1 cellular context compared by ENCODE assay signal in genomic region chr4:10179957-10180602, GRCh38.
TF ChIP-seq lines count a peak whose summit lies in the region.

No MANE protein-coding gene starts in this region.

TF ChIP-seq in K562, 482 proteins besides CTCF, POLR2A, EP300 and RAD21 (continued from another document and continues in another):
- peak; percentile 88 for TF ChIP-seq ZNF592 (IDR thresholded peaks at IDR 0.05)
- TF ChIP-seq TSHZ1 (CRISPR knock-in tag; IDR thresholded peaks at IDR 0.05): peak; percentile 47; the same call in 1 of the 2 replicates
- 0 out of 2 replicates have a peak, but pooled peaks have one; percentile 75 for TF ChIP-seq NR4A1 (CRISPR knock-in tag; IDR thresholded peaks at IDR 0.05)
- TF ChIP-seq NR4A1 (tag; IDR thresholded peaks at IDR 0.05): peak; percentile 91
- TF ChIP-seq RUNX1 (IDR thresholded peaks at IDR 0.05; ENCODE audit: low read depth): no peak
- no peak for TF ChIP-seq E2F8 (IDR thresholded peaks at IDR 0.05; ENCODE audit: low read depth, partially characterized antibody)
- no peak for TF ChIP-seq ZNF274 (IDR thresholded peaks at IDR 0.05; ENCODE audit: borderline replicate concordance, low read depth, low read length)
- TF ChIP-seq BHLHE40 (IDR thresholded peaks at IDR 0.05; ENCODE audit: low read length): no peak
- no peak for TF ChIP-seq SP2 (IDR thresholded peaks at IDR 0.05; ENCODE audit: extremely low read depth, low read depth, low read length, poor library complexity, severe bottlenecking)
- TF ChIP-seq ID3 (CRISPR knock-in tag; IDR thresholded peaks at IDR 0.05): no peak
- TF ChIP-seq ID3 (tag; IDR thresholded peaks at IDR 0.05): peak; percentile 61
- TF ChIP-seq SMAD3 (CRISPR knock-in tag; conservative IDR thresholded peaks at IDR 0.05): 0 out of 2 replicates have a peak, but pooled peaks have one; percentile 26
- TF ChIP-seq TBL1XR1 (IDR thresholded peaks at IDR 0.05; ENCODE audit: low read length in 2 of 2): no peak
- TF ChIP-seq CBX2 (IDR thresholded peaks at IDR 0.05; ENCODE audit: insufficient read depth, low read length, poor library complexity, severe bottlenecking): no peak
- no peak for TF ChIP-seq CCAR2 (IDR thresholded peaks at IDR 0.05; ENCODE audit: low read depth, low read length)
- no peak for TF ChIP-seq CHAMP1 (IDR thresholded peaks at IDR 0.05)
- no peak for TF ChIP-seq ZNF830 (CRISPR knock-in tag; IDR thresholded peaks at IDR 0.05)
- TF ChIP-seq HDAC2 (IDR thresholded peaks at IDR 0.05): no peak
- TF ChIP-seq ZFP91 (CRISPR knock-in tag; IDR thresholded peaks at IDR 0.05): no peak
- TF ChIP-seq HDAC1 (IDR thresholded peaks at IDR 0.05): no peak
- no peak for TF ChIP-seq ZHX1 (conservative IDR thresholded peaks at IDR 0.05; ENCODE audit: low read length)
- TF ChIP-seq SIX5 (IDR thresholded peaks at IDR 0.05; ENCODE audit: borderline replicate concordance in 1 of 2, insufficient read depth in 1 of 2, low read depth in 1 of 2, low read length in 2 of 2): no peak
- TF ChIP-seq ZNF24 (IDR thresholded peaks at IDR 0.05): no peak
- no peak for TF ChIP-seq E2F3 (CRISPR knock-in tag; IDR thresholded peaks at IDR 0.05)
- TF ChIP-seq GATAD2A (IDR thresholded peaks at IDR 0.05): no peak
- no peak for TF ChIP-seq MAFK (IDR thresholded peaks at IDR 0.05; ENCODE audit: low read length)
- no peak for TF ChIP-seq ZNF354B (CRISPR knock-in tag; IDR thresholded peaks at IDR 0.05)
- no peak for TF ChIP-seq NELFE (IDR thresholded peaks at IDR 0.05; ENCODE audit: insufficient read depth, insufficient read length)
- no peak for TF ChIP-seq ZNF277 (CRISPR knock-in tag; IDR thresholded peaks at IDR 0.05; ENCODE audit: borderline replicate concordance)
- 0 out of 2 replicates have a peak, but pooled peaks have one; percentile 51 for TF ChIP-seq ZNF165 (CRISPR knock-in tag; IDR thresholded peaks at IDR 0.05; ENCODE audit: borderline replicate concordance)
- peak; percentile 80 for TF ChIP-seq ZNF668 (CRISPR knock-in tag; IDR thresholded peaks at IDR 0.05)
- no peak for TF ChIP-seq NRF1 (conservative IDR thresholded peaks at IDR 0.05 in 1 of 2, IDR thresholded peaks at IDR 0.05 in 1 of 2)
- no peak for TF ChIP-seq SREBF2 (CRISPR knock-in tag; IDR thresholded peaks at IDR 0.05)
- no peak for TF ChIP-seq ATF1 (CRISPR knock-in tag; IDR thresholded peaks at IDR 0.05)
- no peak for TF ChIP-seq ATF1 (tag; IDR thresholded peaks at IDR 0.05)
- no peak for TF ChIP-seq ZNF232 (CRISPR knock-in tag; IDR thresholded peaks at IDR 0.05)
- no peak for TF ChIP-seq DLX4 (CRISPR knock-in tag; IDR thresholded peaks at IDR 0.05)
- TF ChIP-seq MEF2D (tag; conservative IDR thresholded peaks at IDR 0.05; ENCODE audit: low read depth): peak; percentile 67; the same call in 1 of the 2 replicates
- no peak for TF ChIP-seq ARID1B (IDR thresholded peaks at IDR 0.05)
- no peak for TF ChIP-seq EWSR1 (IDR thresholded peaks at IDR 0.05; ENCODE audit: borderline replicate concordance, low read depth, partially characterized antibody)
- no peak for TF ChIP-seq TCF7 (IDR thresholded peaks at IDR 0.05; ENCODE audit: borderline replicate concordance)
- peak; percentile 10; the same call in 1 of the 2 replicates for TF ChIP-seq ZKSCAN8 (CRISPR knock-in tag; IDR thresholded peaks at IDR 0.05)
- TF ChIP-seq RHOXF2B (CRISPR knock-in tag; conservative IDR thresholded peaks at IDR 0.05): peak; percentile 60; the same call in 1 of the 2 replicates
